In the genomic region with DNA sequence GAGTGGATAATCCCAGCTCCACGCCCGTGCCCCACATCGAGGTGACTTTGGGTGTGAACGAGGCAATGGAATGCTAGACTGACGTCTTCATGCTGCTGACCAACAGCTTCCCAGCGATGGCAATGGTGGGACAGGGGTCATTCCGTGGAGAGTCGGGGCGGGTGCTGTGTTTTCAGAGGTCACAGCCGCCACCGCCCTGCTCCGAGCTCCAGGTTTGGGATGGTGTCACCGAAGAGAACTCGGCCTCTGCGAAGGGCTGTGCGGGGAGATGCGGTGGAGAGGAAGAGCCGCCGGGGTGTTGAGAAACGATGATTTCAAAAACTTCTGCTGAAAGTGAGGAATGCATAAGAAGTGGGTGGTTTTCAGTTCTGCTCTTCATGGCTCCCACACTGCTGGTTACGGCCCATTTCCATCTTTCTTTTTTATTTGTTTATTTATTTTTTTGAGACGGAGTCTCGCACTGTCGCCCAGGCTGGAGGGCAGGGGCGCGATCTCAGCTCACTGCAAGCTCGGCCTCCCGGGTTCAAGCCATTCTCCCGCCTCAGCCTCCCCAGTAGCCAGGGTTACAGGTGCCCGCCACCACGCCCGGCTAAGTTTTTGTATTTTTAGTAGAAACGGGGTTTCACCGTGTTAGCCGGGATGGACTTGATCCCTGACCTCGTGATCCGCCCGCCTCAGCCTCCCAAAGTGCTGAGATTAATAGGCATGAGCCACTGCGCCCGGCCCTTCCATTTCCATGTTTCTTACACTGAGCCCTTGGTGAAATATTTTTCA, we compare ENCODE assay signal across 21 cellular contexts.
DNase-seq lines count a peak whose midpoint lies in the region; ATAC-seq and TF ChIP-seq lines count a peak whose summit lies in the region.
"Had no signal": no experiment of that assay in that cellular context is flagged by ENCODE, and none has a peak within 500 bp of the region (broad histone marks: within the 10 kb centered on the region; RNA-seq: fewer than 3 reads in every experiment).

No MANE protein-coding gene starts in this region.

- H3K27me3 Mint-ChIP-seq in activated naive CD4-positive, alpha-beta T cell treated with anti-CD3 and anti-CD28 coated beads, Interleukin-2, amount 10 ng/mL, durations not matched to agents 7 days and 5 days = peaks cover 18% of the 10 kb centered on the region
- no peaks in the 10 kb centered on the region for H3K27me3 Mint-ChIP-seq in memory B cell
- H3K27me3 Mint-ChIP-seq: activated CD4-positive, alpha-beta memory T cell treated with anti-CD3 and anti-CD28 coated beads for 36 hours; CD4-positive, alpha-beta memory T cell; stimulated activated naive CD8-positive, alpha-beta T cell treated with anti-CD3 and anti-CD28 coated beads, Interleukin-15, Interleukin-2, amounts not matched to agents 100 ng/mL and 50 ng/mL, for 24 hours had no signal

- no peaks in the 10 kb centered on the region for H3K4me1 ChIP-seq in upper lobe of right lung
- no peaks in the 10 kb centered on the region for H3K4me1 ChIP-seq in gastroesophageal sphincter
- H3K4me1 ChIP-seq: HAP-1 had no signal

- peaks cover 16% of the 10 kb centered on the region for H3K9me3 Mint-ChIP-seq in activated naive CD4-positive, alpha-beta T cell treated with anti-CD3 and anti-CD28 coated beads, Interleukin-2, amount 10 ng/mL, durations not matched to agents 7 days and 5 days
- H3K9me3 Mint-ChIP-seq in memory B cell = no peaks in the 10 kb centered on the region
- H3K9me3 Mint-ChIP-seq: CD4-positive, alpha-beta memory T cell; endodermal cell; stimulated activated naive CD8-positive, alpha-beta T cell treated with anti-CD3 and anti-CD28 coated beads, Interleukin-15, Interleukin-2, amounts not matched to agents 100 ng/mL and 50 ng/mL, for 24 hours had no signal

- TF ChIP-seq POLR2A in gastroesophageal sphincter (IDR thresholded peaks at IDR 0.05) = no peak

- no peak for TF ChIP-seq EP300 in gastroesophageal sphincter (IDR thresholded peaks at IDR 0.05)

- H3K4me3 ChIP-seq in upper lobe of right lung (no peak overlapping the region), gastroesophageal sphincter (no peak overlapping the region)
- H3K4me3 ChIP-seq: HAP-1, MG63, ovary had no signal

- peak; percentile 49 for ATAC-seq in memory B cell (ENCODE audit: low read depth)
- ATAC-seq in upper lobe of right lung = peak; percentile 59
- ATAC-seq in gastroesophageal sphincter = no peak

- 89 to 91% methylated on average over 8 to 21 of the region's 40 CpGs for WGBS in gastroesophageal sphincter (ENCODE audit: low coverage in 1 of 2), 2 donors

- H3K27me3 ChIP-seq in upper lobe of right lung (peaks cover 6% of the 10 kb centered on the region), gastroesophageal sphincter (peaks cover 13% of the 10 kb centered on the region)
- H3K27me3 ChIP-seq: MG63, ovary had no signal

- H3K36me3 Mint-ChIP-seq in activated naive CD4-positive, alpha-beta T cell treated with anti-CD3 and anti-CD28 coated beads, Interleukin-2, amount 10 ng/mL, durations not matched to agents 7 days and 5 days = peaks cover 3% of the 10 kb centered on the region
- H3K36me3 Mint-ChIP-seq in memory B cell = no peaks in the 10 kb centered on the region
- H3K36me3 Mint-ChIP-seq: CD4-positive, alpha-beta memory T cell had no signal

- intact Hi-C loops in upper lobe of right lung (cut with DNase I) = no loop called here

- H3K9me3 ChIP-seq in upper lobe of right lung (no peaks in the 10 kb centered on the region), gastroesophageal sphincter (no peaks in the 10 kb centered on the region)
- H3K9me3 ChIP-seq: HAP-1, MG63, ovary had no signal

- no peak overlapping the region for H3K4me3 Mint-ChIP-seq in activated naive CD4-positive, alpha-beta T cell treated with anti-CD3 and anti-CD28 coated beads, Interleukin-2, amount 10 ng/mL, durations not matched to agents 7 days and 5 days
- peak overlapping the region; percentile 28 for H3K4me3 Mint-ChIP-seq in memory B cell
- H3K4me3 Mint-ChIP-seq: activated CD4-positive, alpha-beta memory T cell treated with anti-CD3 and anti-CD28 coated beads for 36 hours; activated naive CD4-positive, alpha-beta T cell treated with anti-CD3 and anti-CD28 coated beads for 36 hours; CD4-positive, alpha-beta memory T cell; endodermal cell; stimulated activated naive CD8-positive, alpha-beta T cell treated with anti-CD3 and anti-CD28 coated beads, Interleukin-15, Interleukin-2, amounts not matched to agents 100 ng/mL and 50 ng/mL, for 24 hours had no signal

- H3K36me3 ChIP-seq in upper lobe of right lung (no peaks in the 10 kb centered on the region), gastroesophageal sphincter (no peaks in the 10 kb centered on the region)
- H3K36me3 ChIP-seq: HAP-1, MG63, ovary had no signal

- peak; percentile 17 for DNase-seq in activated naive CD4-positive, alpha-beta T cell treated with anti-CD3 and anti-CD28 coated beads, Interleukin-2, amount 10 ng/mL, durations not matched to agents 7 days and 5 days
- no peak for DNase-seq in activated naive CD4-positive, alpha-beta T cell treated with anti-CD3 and anti-CD28 coated beads, Interleukin-2, amount 50 U/mL, for 16 hours
- peak; percentile 19 for DNase-seq in SIG-M5 treated with dmso at 0.1 percent for 504 hours (lab: John Stamatoyannopoulos, UW; ENCODE audit: unreplicated experiment)
- DNase-seq in memory B cell (ENCODE audit: low spot score in 2 of 2) = no peak
- no peak for DNase-seq in upper lobe of right lung
- DNase-seq in germinal center (ENCODE audit: low spot score) = no peak
- DNase-seq in occipital lobe (lab: John Stamatoyannopoulos, UW) = no peak
- DNase-seq: activated CD4-positive, alpha-beta memory T cell treated with anti-CD3 and anti-CD28 coated beads for 36 hours; activated naive CD4-positive, alpha-beta T cell treated with anti-CD3 and anti-CD28 coated beads for 36 hours; activated T-cell treated with anti-CD3 and anti-CD28 coated beads for 4 hours; CD4-positive, alpha-beta memory T cell; mammary epithelial cell; MG63; NCI-H2029; SHP77 had no signal

- no peak overlapping the region for H3K27ac ChIP-seq in upper lobe of right lung
- no peak overlapping the region for H3K27ac ChIP-seq in gastroesophageal sphincter
- H3K27ac ChIP-seq: ovary, VCaP had no signal

- CTCF ChIA-PET in activated naive CD4-positive, alpha-beta T cell treated with anti-CD3 and anti-CD28 coated beads, Interleukin-2, amount 10 ng/mL, durations not matched to agents 7 days and 5 days (lab: Charles Lee) = no interaction called here

- H3K4me1 Mint-ChIP-seq in activated naive CD4-positive, alpha-beta T cell treated with anti-CD3 and anti-CD28 coated beads, Interleukin-2, amount 10 ng/mL, durations not matched to agents 7 days and 5 days = peaks cover 16% of the 10 kb centered on the region
- H3K4me1 Mint-ChIP-seq in memory B cell = peaks cover 13% of the 10 kb centered on the region
- H3K4me1 Mint-ChIP-seq: endodermal cell had no signal

- TF ChIP-seq CTCF in upper lobe of right lung (IDR thresholded peaks at IDR 0.05) = no peak
- no peak for TF ChIP-seq CTCF in gastroesophageal sphincter (IDR thresholded peaks at IDR 0.05)

- no peak overlapping the region for H3K27ac Mint-ChIP-seq in activated naive CD4-positive, alpha-beta T cell treated with anti-CD3 and anti-CD28 coated beads, Interleukin-2, amount 10 ng/mL, durations not matched to agents 7 days and 5 days
- H3K27ac Mint-ChIP-seq in memory B cell = peak overlapping the region; percentile 31
- H3K27ac Mint-ChIP-seq: activated CD4-positive, alpha-beta memory T cell treated with anti-CD3 and anti-CD28 coated beads for 36 hours; activated naive CD4-positive, alpha-beta T cell treated with anti-CD3 and anti-CD28 coated beads for 36 hours; endodermal cell; stimulated activated naive CD8-positive, alpha-beta T cell treated with anti-CD3 and anti-CD28 coated beads, Interleukin-15, Interleukin-2, amounts not matched to agents 100 ng/mL and 50 ng/mL, for 24 hours had no signal

Comparison
In these comparisons a context has a peak if more than half of its experiments do, and no peak if none do; other contexts are left out.
1. DNase-seq: peak in activated naive CD4-positive, alpha-beta T cell treated with anti-CD3 and anti-CD28 coated beads, Interleukin-2, amount 10 ng/mL, durations not matched to agents 7 days and 5 days (single experiment) and SIG-M5 treated with dmso at 0.1 percent for 504 hours (single experiment); none in activated naive CD4-positive, alpha-beta T cell treated with anti-CD3 and anti-CD28 coated beads, Interleukin-2, amount 50 U/mL, for 16 hours (single experiment), memory B cell (0 of 2), upper lobe of right lung (single experiment), germinal center (single experiment) and occipital lobe (single experiment).